In the genomic region with DNA sequence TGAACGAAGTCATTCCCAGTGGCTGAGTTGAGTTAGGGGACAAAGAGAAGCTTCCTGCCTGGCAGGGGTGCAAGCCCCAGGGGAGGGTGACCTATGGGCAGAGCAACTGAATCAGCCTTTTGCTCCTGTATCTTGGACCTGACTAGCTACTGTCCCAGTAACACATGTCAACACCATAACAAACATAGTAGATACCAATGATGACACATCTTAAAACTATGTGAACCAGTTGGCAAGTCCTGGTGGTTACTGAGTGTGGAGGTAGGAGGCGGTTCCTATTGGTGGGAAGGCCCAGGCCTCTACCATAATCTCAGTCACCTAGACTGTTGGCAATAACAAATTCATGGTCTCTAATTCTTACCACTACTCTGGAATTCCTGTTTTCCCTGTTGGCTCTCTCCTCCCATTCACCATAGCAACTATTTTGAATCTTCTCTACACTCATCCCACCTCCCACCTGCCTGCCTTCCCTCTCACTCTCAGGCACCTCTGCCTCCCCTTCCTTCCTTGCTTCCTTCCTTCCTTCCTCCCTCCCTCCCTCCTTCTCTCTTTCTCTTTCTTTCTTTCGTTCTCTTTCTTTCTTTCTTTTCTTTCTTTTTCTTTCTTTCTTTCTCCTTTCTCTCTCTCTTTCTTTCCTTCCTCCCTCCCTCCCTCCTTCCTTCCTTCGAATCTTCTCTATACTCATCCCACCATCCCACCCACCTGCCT, we compare ENCODE assay signal across 9 cellular contexts. TPM values are rescaled to one million over a fixed set of nuclear protein-coding genes. Genes with fewer than 3 reads are reported as not detected.
DNase-seq lines count a peak whose midpoint lies in the region; ATAC-seq, FAIRE-seq and TF ChIP-seq lines count a peak whose summit lies in the region.
"Had no signal": no experiment of that assay in that cellular context is flagged by ENCODE, and none has a peak within 500 bp of the region (broad histone marks: within the 10 kb centered on the region; RNA-seq: fewer than 3 reads in every experiment).

No MANE protein-coding gene starts in this region.

- H3K4me1 ChIP-seq in mucosa of descending colon (ENCODE audit: low read depth): no peaks in the 10 kb centered on the region

- DNase-seq in ELF-1 (ENCODE audit: low read depth, low spot score) (peak; percentile 38), MV-4-11 (lab: John Stamatoyannopoulos, UW) (peak; percentile 9), bronchial epithelial cell (ENCODE audit: low read depth) (peak; percentile 98), mucosa of descending colon (no peak), GM13977 (ENCODE audit: low spot score) (no peak)
- no peak for DNase-seq in effector CD4-positive, alpha-beta T cell
- DNase-seq: cortex of kidney had no signal

- intact Hi-C loops in mucosa of descending colon (cut with DNase I, micrococcal nuclease): no loop called here

- peak; percentile 61 for ATAC-seq in mucosa of descending colon
- no peak for ATAC-seq in GM21447 (IDR thresholded peaks at IDR 0.05; ENCODE audit: unreplicated experiment)
- ATAC-seq in HG03097 (IDR thresholded peaks at IDR 0.05; ENCODE audit: low FRiP score, unreplicated experiment): no peak

- peak; percentile 80 for FAIRE-seq in bronchial epithelial cell (lab: Jason Lieb, UNC)

- TF ChIP-seq CTCF in bronchial epithelial cell (IDR thresholded peaks at IDR 0.05; ENCODE audit: insufficient read depth, low read length, severe bottlenecking) (no peak), mucosa of descending colon (IDR thresholded peaks at IDR 0.05) (no peak), GM13977 (IDR thresholded peaks at IDR 0.05; ENCODE audit: extremely low read depth, insufficient read depth, missing control alignments) (no peak)

- H3K27me3 ChIP-seq in bronchial epithelial cell (ENCODE audit: control insufficient read depth, insufficient read depth, low read length): no peaks in the 10 kb centered on the region

- no peaks in the 10 kb centered on the region for H3K9me3 ChIP-seq in mucosa of descending colon

- H3K4me3 ChIP-seq in bronchial epithelial cell (ENCODE audit: low read depth, low read length): no peak overlapping the region
- H3K4me3 ChIP-seq in mucosa of descending colon: no peak overlapping the region

- H3K36me3 ChIP-seq in bronchial epithelial cell (ENCODE audit: control insufficient read depth, insufficient read depth, low read length) (no peaks in the 10 kb centered on the region), mucosa of descending colon (ENCODE audit: low read depth) (no peaks in the 10 kb centered on the region)

- in situ Hi-C loops in GM13977 (cut with MboI; ENCODE audit: low pct_unique_long_range_greater_than_20kb, low sequenced_read_pairs, unreplicated experiment): no loop called here

RNA-seq across cellular contexts. Expression of gene P2RX7, which starts 8.1 kb away (rescaled TPM):
- total RNA-seq in bronchial epithelial cell (under 0.01 and 0.77 TPM in 2 replicates), mucosa of descending colon (10 to 100 TPM in 1 of 3 donors, 1 to 10 TPM in 2; 1.0 to 10.9 (median 1.4) TPM)

Comparison
In these comparisons a context has a peak if more than half of its experiments do, and no peak if none do; other contexts are left out.
1. DNase-seq: peak in ELF-1 (single experiment), MV-4-11 (single experiment) and bronchial epithelial cell (single experiment); none in mucosa of descending colon (0 of 3), GM13977 (single experiment) and effector CD4-positive, alpha-beta T cell (single experiment).